In the genomic region with DNA sequence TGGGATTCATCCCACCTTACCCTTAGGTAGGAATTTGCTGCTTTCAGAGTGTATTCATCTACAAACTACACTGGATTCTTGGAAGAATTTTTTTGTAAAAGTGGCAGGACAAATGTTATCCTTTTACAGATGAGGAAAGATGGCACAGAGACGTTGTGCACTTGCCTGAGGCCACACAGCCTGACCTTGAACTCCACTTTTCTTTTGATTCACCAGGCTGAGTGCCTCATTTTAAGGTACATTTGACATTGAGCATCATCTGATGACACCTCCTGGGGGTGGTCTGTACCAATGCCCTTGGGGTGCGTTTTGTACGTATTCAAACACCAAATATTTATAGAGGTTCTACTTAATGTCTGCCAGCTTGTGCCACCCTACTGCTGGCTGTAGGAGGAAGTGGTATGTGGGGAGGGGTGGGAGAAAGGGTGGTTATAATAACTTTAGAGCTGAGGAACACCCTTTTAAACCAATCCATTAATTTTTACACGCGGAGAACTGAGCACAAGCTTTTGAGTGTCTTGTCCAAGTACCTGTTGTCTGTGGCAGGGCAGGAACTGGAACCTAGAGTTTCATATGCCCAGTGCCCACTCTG, we compare ENCODE assay signal across 18 cellular contexts. TPM values are rescaled to one million over a fixed set of nuclear protein-coding genes. Genes with fewer than 3 reads are reported as not detected.
DNase-seq lines count a peak whose midpoint lies in the region; ATAC-seq and TF ChIP-seq lines count a peak whose summit lies in the region.
"Had no signal": no experiment of that assay in that cellular context is flagged by ENCODE, and none has a peak within 500 bp of the region (broad histone marks: within the 10 kb centered on the region; RNA-seq: fewer than 3 reads in every experiment).

No MANE protein-coding gene starts in this region.

- CTCF ChIA-PET in CD8-positive, alpha-beta T cell (lab: Charles Lee), result no interaction called here
- CTCF ChIA-PET in naive thymus-derived CD4-positive, alpha-beta T cell (lab: Charles Lee), result interaction anchor here (0.5 to 0.6 kb wide), 2 partner anchors 23 to 74 kb away, joined by 3 read pairs; no protein-coding TSS in a partner anchor
- CTCF ChIA-PET in Calu3 (lab: Charles Lee), result no interaction called here

- no peaks in the 10 kb centered on the region for H3K9me3 ChIP-seq in CD8-positive, alpha-beta T cell (ENCODE audit: low read length)
- H3K9me3 ChIP-seq in HUES64 (ENCODE audit: insufficient read depth, low read depth, low read length), result no peaks in the 10 kb centered on the region
- no peaks in the 10 kb centered on the region for H3K9me3 ChIP-seq in naive thymus-derived CD4-positive, alpha-beta T cell (ENCODE audit: control insufficient read depth in 2 of 3, low read length in 3 of 3)
- H3K9me3 ChIP-seq: esophagus muscularis mucosa, SJSA1, testis had no signal

- ATAC-seq in CD8-positive, alpha-beta T cell, result peak; percentile 29
- peak; percentile 51 for ATAC-seq in naive thymus-derived CD4-positive, alpha-beta T cell
- ATAC-seq: PC-3 had no signal

- no peaks in the 10 kb centered on the region for H3K27me3 ChIP-seq in CD8-positive, alpha-beta T cell (ENCODE audit: insufficient read depth, low read length)
- H3K27me3 ChIP-seq in HUES64 (ENCODE audit: insufficient read depth, low read length), result peaks cover 9% of the 10 kb centered on the region; the same call in 1 of the 2 replicates
- no peaks in the 10 kb centered on the region for H3K27me3 ChIP-seq in naive thymus-derived CD4-positive, alpha-beta T cell (ENCODE audit: control insufficient read depth in 2 of 2, insufficient read depth in 2 of 2, low read length in 2 of 2)
- H3K27me3 ChIP-seq: SJSA1, testis had no signal

- H3K9ac ChIP-seq in HUES64 (ENCODE audit: low read depth, low read length), result peak overlapping the region; percentile 60; the same call in 1 of the 2 replicates

- peaks cover 51% of the 10 kb centered on the region for H3K4me1 ChIP-seq in CD8-positive, alpha-beta T cell (ENCODE audit: insufficient read depth, low read length)
- H3K4me1 ChIP-seq in HUES64 (ENCODE audit: insufficient read depth, low read length), result peaks cover 49% of the 10 kb centered on the region
- H3K4me1 ChIP-seq in naive thymus-derived CD4-positive, alpha-beta T cell (ENCODE audit: control insufficient read depth in 2 of 2, insufficient read depth in 2 of 2, low read length in 2 of 2), result peaks cover 10 to 49% of the 10 kb centered on the region in 2 donors
- H3K4me1 ChIP-seq: esophagus muscularis mucosa, SJSA1, testis had no signal

- no peak for DNase-seq in CD8-positive, alpha-beta T cell
- peak; percentile 17 for DNase-seq in coronary artery (ENCODE audit: low spot score)
- DNase-seq in naive thymus-derived CD4-positive, alpha-beta T cell, result no peak
- no peak for DNase-seq in mesenteric fat pad (ENCODE audit: low spot score)
- no peak for DNase-seq in GM03348 (ENCODE audit: low spot score)
- DNase-seq in NCI-H69 (lab: John Stamatoyannopoulos, UW), result no peak
- no peak for DNase-seq in Calu3
- DNase-seq: activated CD8-positive, alpha-beta memory T cell treated with anti-CD3 and anti-CD28 coated beads, Interleukin-2, amount 50 U/mL, for 48 hours; activated naive CD4-positive, alpha-beta T cell treated with anti-CD3 and anti-CD28 coated beads, Interleukin-2, amount 50 U/mL, for 16 hours; left ventricle myocardium superior; NCI-H1694; NCI-H82; PC-3; testis had no signal

- no peak overlapping the region for H3K4me3 Mint-ChIP-seq in CD8-positive, alpha-beta T cell
- H3K4me3 Mint-ChIP-seq in naive thymus-derived CD4-positive, alpha-beta T cell, result peak overlapping the region in 9 of 10 donors; percentile 17 to 70 (median 43)
- no peak overlapping the region for H3K4me3 Mint-ChIP-seq in Calu3 (ENCODE audit: low read depth, unreplicated experiment)
- H3K4me3 Mint-ChIP-seq: T-helper 2 cell treated with Interferon-gamma antibody and Interleukin-4, amounts not matched to agents 5 μg/mL and 100 μg/mL, for 36 hours had no signal

- no peak for TF ChIP-seq CTCF in CD8-positive, alpha-beta T cell (IDR thresholded peaks at IDR 0.05)
- TF ChIP-seq CTCF in coronary artery (IDR thresholded peaks at IDR 0.05) (no peak), Calu3 (IDR thresholded peaks at IDR 0.05; ENCODE audit: unreplicated experiment) (no peak)

- intact Hi-C loops in CD8-positive, alpha-beta T cell (cut with DNase I, micrococcal nuclease), result no loop called here
- intact Hi-C loops in naive thymus-derived CD4-positive, alpha-beta T cell (cut with micrococcal nuclease), result loop anchor here in 1 of 2 donors (2.0 kb wide), 1 partner anchor 21 kb away; no protein-coding TSS in a partner anchor
- intact Hi-C loops in Calu3 (cut with micrococcal nuclease; ENCODE audit: unreplicated experiment), result no loop called here

- H3K27ac Mint-ChIP-seq in CD8-positive, alpha-beta T cell, result peak overlapping the region; percentile 65
- peak overlapping the region in 8 of 9 donors; percentile 21 to 84 (median 70) for H3K27ac Mint-ChIP-seq in naive thymus-derived CD4-positive, alpha-beta T cell
- no peak overlapping the region for H3K27ac Mint-ChIP-seq in Calu3 (ENCODE audit: unreplicated experiment)
- H3K27ac Mint-ChIP-seq: T-helper 2 cell treated with Interferon-gamma antibody and Interleukin-4, amounts not matched to agents 5 μg/mL and 100 μg/mL, for 36 hours had no signal

- peaks cover 87% of the 10 kb centered on the region for H3K4me1 Mint-ChIP-seq in CD8-positive, alpha-beta T cell (ENCODE audit: low read depth)
- peaks cover 61 to 100% (median 87%) of the 10 kb centered on the region in 7 donors for H3K4me1 Mint-ChIP-seq in naive thymus-derived CD4-positive, alpha-beta T cell
- H3K4me1 Mint-ChIP-seq in Calu3 (ENCODE audit: low read depth, unreplicated experiment), result no peaks in the 10 kb centered on the region

- no peak overlapping the region for H3K27ac ChIP-seq in CD8-positive, alpha-beta T cell (ENCODE audit: low read depth, low read length)
- peak overlapping the region; percentile 51; the same call in 1 of the 2 replicates for H3K27ac ChIP-seq in HUES64 (ENCODE audit: low read depth, low read length)
- no peak overlapping the region for H3K27ac ChIP-seq in coronary artery
- no peak overlapping the region for H3K27ac ChIP-seq in naive thymus-derived CD4-positive, alpha-beta T cell (ENCODE audit: low read depth, low read length)
- H3K27ac ChIP-seq: esophagus muscularis mucosa, SJSA1, testis had no signal

- H3K36me3 ChIP-seq in CD8-positive, alpha-beta T cell (ENCODE audit: insufficient read depth, low read length), result no peaks in the 10 kb centered on the region
- no peaks in the 10 kb centered on the region for H3K36me3 ChIP-seq in HUES64 (ENCODE audit: insufficient read depth, low read length)
- H3K36me3 ChIP-seq in naive thymus-derived CD4-positive, alpha-beta T cell (ENCODE audit: control insufficient read depth in 2 of 3, insufficient read depth in 3 of 3, low read length in 3 of 3), result no peaks in the 10 kb centered on the region
- H3K36me3 ChIP-seq: esophagus muscularis mucosa, SJSA1 had no signal

- 80% methylated on average over 5 of the region's 5 CpGs for WGBS in HUES64

- no peak overlapping the region for H3K4me3 ChIP-seq in CD8-positive, alpha-beta T cell (ENCODE audit: low read depth, low read length)
- peak overlapping the region; percentile 43 for H3K4me3 ChIP-seq in HUES64 (ENCODE audit: low read length)
- no peak overlapping the region for H3K4me3 ChIP-seq in coronary artery
- no peak overlapping the region for H3K4me3 ChIP-seq in naive thymus-derived CD4-positive, alpha-beta T cell (ENCODE audit: low read length)
- H3K4me3 ChIP-seq: esophagus muscularis mucosa, SJSA1, testis had no signal

- peaks cover 11% of the 10 kb centered on the region for H3K36me3 Mint-ChIP-seq in CD8-positive, alpha-beta T cell
- H3K36me3 Mint-ChIP-seq in naive thymus-derived CD4-positive, alpha-beta T cell, result peaks cover 0 to 29% (median 18%) of the 10 kb centered on the region in 5 donors
- H3K36me3 Mint-ChIP-seq in Calu3 (ENCODE audit: insufficient read depth, unreplicated experiment), result no peaks in the 10 kb centered on the region

- H3K27me3 Mint-ChIP-seq in CD8-positive, alpha-beta T cell (ENCODE audit: low read depth), result no peaks in the 10 kb centered on the region
- no peaks in the 10 kb centered on the region for H3K27me3 Mint-ChIP-seq in naive thymus-derived CD4-positive, alpha-beta T cell
- no peaks in the 10 kb centered on the region for H3K27me3 Mint-ChIP-seq in Calu3 (ENCODE audit: unreplicated experiment)

- POLR2A ChIA-PET in CD8-positive, alpha-beta T cell (lab: Charles Lee), result interaction anchor here (0.7 to 1.1 kb wide), 2 partner anchors 21 to 29 kb away, joined by 3 to 5 read pairs; a partner anchor contains a TSS
- POLR2A ChIA-PET in naive thymus-derived CD4-positive, alpha-beta T cell (lab: Charles Lee), result no interaction called here

- no TSS peak for BruUV-seq in Calu3 (replicated peaks; lab: Mats Ljungman, UMichigan)

- H3K9me3 Mint-ChIP-seq in CD8-positive, alpha-beta T cell, result no peaks in the 10 kb centered on the region
- peaks cover 0 to 3% (median 0%) of the 10 kb centered on the region in 11 donors for H3K9me3 Mint-ChIP-seq in naive thymus-derived CD4-positive, alpha-beta T cell
- peaks cover 10% of the 10 kb centered on the region for H3K9me3 Mint-ChIP-seq in Calu3 (ENCODE audit: low read depth, unreplicated experiment)
- H3K9me3 Mint-ChIP-seq: T-helper 2 cell treated with Interferon-gamma antibody and Interleukin-4, amounts not matched to agents 5 μg/mL and 100 μg/mL, for 36 hours had no signal

RNA-seq across cellular contexts. Expression of a gene that starts 29.1 kb away (rescaled TPM):
- total RNA-seq in CD8-positive, alpha-beta T cell, result 1 to 10 TPM; 8.1 to 8.4 TPM
- 5.8 TPM for polyA plus RNA-seq in HUES64 (2013, experiment 1 of 2)
- polyA plus RNA-seq in HUES64 (2013, experiment 2 of 2), result 5.2 TPM
- 10 to 100 TPM; 11.7 to 40.7 (median 30.8) TPM for total RNA-seq in naive thymus-derived CD4-positive, alpha-beta T cell
- polyA plus RNA-seq in naive thymus-derived CD4-positive, alpha-beta T cell, result 10 to 100 TPM in 1 of 2 donors, 1 to 10 TPM in 1; 7.9 to 12.2 TPM
- 3.6 TPM for total RNA-seq in mesenteric fat pad
- total RNA-seq in Calu3 (2022), result 0.78 and 0.80 TPM in 2 replicates

Comparison
In these comparisons a context has a peak if more than half of its experiments do, and no peak if none do; other contexts are left out.
1. H3K4me3 Mint-ChIP-seq: peak in naive thymus-derived CD4-positive, alpha-beta T cell (9 of 10); none in CD8-positive, alpha-beta T cell (single experiment) and Calu3 (single experiment).